In the genomic region with DNA sequence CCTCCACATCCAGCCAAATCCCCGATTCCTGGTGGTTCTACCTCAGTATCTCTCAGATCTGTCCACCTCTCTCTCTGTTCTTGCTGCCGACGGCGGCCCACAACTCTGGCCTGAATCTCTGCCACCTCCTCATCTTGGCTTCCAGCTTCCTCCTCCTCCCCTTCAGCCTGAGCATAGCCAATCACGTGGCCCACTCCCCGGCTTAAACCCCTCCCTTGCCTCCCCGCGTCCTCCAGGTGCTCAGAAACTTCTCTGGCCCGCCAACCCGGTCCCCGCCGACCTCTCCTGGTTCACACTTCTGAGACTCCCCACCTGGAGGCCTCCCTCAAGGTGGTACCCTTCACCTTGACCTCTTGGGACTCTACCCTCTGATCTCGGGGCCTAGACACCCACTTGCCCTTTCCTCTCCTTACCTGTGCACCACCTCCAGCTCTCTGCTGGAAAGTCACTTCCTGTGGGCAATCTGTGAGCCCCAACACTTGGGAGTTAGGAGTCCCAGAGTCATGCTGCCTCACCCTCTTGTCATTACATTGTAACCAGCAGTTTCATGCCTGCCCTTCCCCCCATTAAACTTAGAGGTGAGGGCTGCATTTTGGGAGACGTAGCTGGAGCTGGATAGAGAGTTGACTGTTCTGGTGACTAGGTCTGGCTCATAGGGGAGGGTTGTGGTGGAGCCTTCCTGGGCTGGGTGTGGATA, we compare ENCODE assay signal across 8 cellular contexts. TPM values are rescaled to one million over a fixed set of nuclear protein-coding genes. Genes with fewer than 3 reads are reported as not detected.
A peak's percentile ranks its signal among the peaks of the same experiment; 100 is the strongest.
DNase-seq lines count a peak whose midpoint lies in the region; FAIRE-seq and TF ChIP-seq lines count a peak whose summit lies in the region.

No MANE protein-coding gene starts in this region.

- intact Hi-C loops in posterior cingulate gyrus (cut with DNase I), result no loop called here

- H3K27me3 Mint-ChIP-seq in activated naive CD4-positive, alpha-beta T cell treated with anti-CD3 and anti-CD28 coated beads, Interleukin-2, amount 10 ng/mL, durations not matched to agents 7 days and 5 days, result no peaks in the 10 kb centered on the region

- DNase-seq in GM18507 (ENCODE audit: extremely low spot score, insufficient read length, low read depth) (peak; percentile 67), HT1080 (ENCODE audit: low read depth) (peak; percentile 91), SK-MEL-5 (ENCODE audit: low read depth, low spot score) (peak; percentile 81), cardiac muscle cell (ENCODE audit: low read depth in 1 of 2, low spot score in 1 of 2) (peak; percentile 80 to 83), posterior cingulate gyrus (peak in 7 of 10 donors; percentile 31 to 88 (median 37)), urothelium cell line (ENCODE audit: low spot score) (peak; percentile 82)
- DNase-seq in activated naive CD4-positive, alpha-beta T cell treated with anti-CD3 and anti-CD28 coated beads, Interleukin-2, amount 10 ng/mL, durations not matched to agents 7 days and 5 days, result peak; percentile 90

- FAIRE-seq in GM18507 (lab: Jason Lieb, UNC) (peak; percentile 90), urothelium cell line (lab: Jason Lieb, UNC) (no peak)

- no peaks in the 10 kb centered on the region for H3K36me3 ChIP-seq in cardiac muscle cell

- H3K36me3 Mint-ChIP-seq in activated naive CD4-positive, alpha-beta T cell treated with anti-CD3 and anti-CD28 coated beads, Interleukin-2, amount 10 ng/mL, durations not matched to agents 7 days and 5 days, result peaks cover 7% of the 10 kb centered on the region

- peak overlapping the region; percentile 91 for H3K4me3 Mint-ChIP-seq in activated naive CD4-positive, alpha-beta T cell treated with anti-CD3 and anti-CD28 coated beads, Interleukin-2, amount 10 ng/mL, durations not matched to agents 7 days and 5 days

- H3K27ac Mint-ChIP-seq in activated naive CD4-positive, alpha-beta T cell treated with anti-CD3 and anti-CD28 coated beads, Interleukin-2, amount 10 ng/mL, durations not matched to agents 7 days and 5 days, result peak overlapping the region; percentile 99

- TF ChIP-seq CTCF in 22Rv1 (IDR thresholded peaks at IDR 0.05) (no peak), cardiac muscle cell (IDR thresholded peaks at IDR 0.05; ENCODE audit: low read depth, low read length) (no peak)

- no peaks in the 10 kb centered on the region for H3K9me3 Mint-ChIP-seq in activated naive CD4-positive, alpha-beta T cell treated with anti-CD3 and anti-CD28 coated beads, Interleukin-2, amount 10 ng/mL, durations not matched to agents 7 days and 5 days

- no peaks in the 10 kb centered on the region for H3K9me3 ChIP-seq in cardiac muscle cell (ENCODE audit: low read depth)

- H3K4me3 ChIP-seq in cardiac muscle cell, result peak overlapping the region; percentile 41

- H3K4me1 ChIP-seq in cardiac muscle cell (ENCODE audit: low read depth), result peaks cover 19% of the 10 kb centered on the region

- H3K27me3 ChIP-seq in cardiac muscle cell, result no peaks in the 10 kb centered on the region

- H3K27ac ChIP-seq in 22Rv1 (peak overlapping the region; percentile 93), cardiac muscle cell (peak overlapping the region; percentile 79)

- H3K4me1 Mint-ChIP-seq in activated naive CD4-positive, alpha-beta T cell treated with anti-CD3 and anti-CD28 coated beads, Interleukin-2, amount 10 ng/mL, durations not matched to agents 7 days and 5 days, result peaks cover 59% of the 10 kb centered on the region

- CTCF ChIA-PET in activated naive CD4-positive, alpha-beta T cell treated with anti-CD3 and anti-CD28 coated beads, Interleukin-2, amount 10 ng/mL, durations not matched to agents 7 days and 5 days (lab: Charles Lee), result interaction anchor here (0.7 kb wide), 1 partner anchor 46 kb away, joined by 3 read pairs; no protein-coding TSS in a partner anchor

- in situ Hi-C loops in SK-MEL-5 (cut with HindIII; ENCODE audit: low pct_unique_long_range_greater_than_20kb, low sequenced_read_pairs), result no loop called here

RNA-seq across cellular contexts. Expression of a gene that starts 4.5 kb away (rescaled TPM):
- 595 and 720 TPM in 2 replicates for total RNA-seq in HT1080 (2014; rRNA removed; shearing (Covaris generic))
- 466 and 556 TPM in 2 replicates for polyA plus RNA-seq in HT1080 (2015; cell fraction: cytosol; rRNA removed)
- polyA plus RNA-seq in HT1080 (2015; cell fraction: nucleus; rRNA removed), result 312 and 321 TPM in 2 replicates
- 797 and 827 TPM in 2 replicates for total RNA-seq in SK-MEL-5 (2014; rRNA removed; shearing (Covaris generic))
- polyA plus RNA-seq in SK-MEL-5 (2015; cell fraction: cytosol; rRNA removed), result 241 and 316 TPM in 2 replicates
- polyA plus RNA-seq in SK-MEL-5 (2015; cell fraction: nucleus; rRNA removed), result 291 and 422 TPM in 2 replicates
- total RNA-seq in cardiac muscle cell, result 335 and 481 TPM in 2 replicates
- 227 and 262 TPM in 2 replicates for polyA plus RNA-seq in cardiac muscle cell

RNA-seq across cellular contexts. Expression of a gene that starts 17.8 kb away (rescaled TPM):
- total RNA-seq in HT1080 (2014; rRNA removed; shearing (Covaris generic)), result 4.8 TPM in 2 replicates
- polyA plus RNA-seq in HT1080 (2015; cell fraction: cytosol; rRNA removed), result 2.8 and 3.1 TPM in 2 replicates
- 5.2 and 6.6 TPM in 2 replicates for polyA plus RNA-seq in HT1080 (2015; cell fraction: nucleus; rRNA removed)
- 3.2 and 4.4 TPM in 2 replicates for total RNA-seq in SK-MEL-5 (2014; rRNA removed; shearing (Covaris generic))
- 6.3 and 8.1 TPM in 2 replicates for polyA plus RNA-seq in SK-MEL-5 (2015; cell fraction: cytosol; rRNA removed)
- polyA plus RNA-seq in SK-MEL-5 (2015; cell fraction: nucleus; rRNA removed), result 12.9 and 18.8 TPM in 2 replicates
- 13.8 and 17.9 TPM in 2 replicates for total RNA-seq in cardiac muscle cell
- polyA plus RNA-seq in cardiac muscle cell, result 13.4 and 13.5 TPM in 2 replicates

RNA-seq across cellular contexts. Expression of a gene that starts 27.8 kb away (rescaled TPM):
- 134 and 149 TPM in 2 replicates for total RNA-seq in HT1080 (2014; rRNA removed; shearing (Covaris generic))
- polyA plus RNA-seq in HT1080 (2015; cell fraction: cytosol; rRNA removed), result 73.3 and 86.6 TPM in 2 replicates
- polyA plus RNA-seq in HT1080 (2015; cell fraction: nucleus; rRNA removed), result 90.4 and 93.9 TPM in 2 replicates
- 49.5 and 52.1 TPM in 2 replicates for total RNA-seq in SK-MEL-5 (2014; rRNA removed; shearing (Covaris generic))
- 69.5 and 71.2 TPM in 2 replicates for polyA plus RNA-seq in SK-MEL-5 (2015; cell fraction: cytosol; rRNA removed)
- 174 and 178 TPM in 2 replicates for polyA plus RNA-seq in SK-MEL-5 (2015; cell fraction: nucleus; rRNA removed)
- 77.2 and 94.9 TPM in 2 replicates for total RNA-seq in cardiac muscle cell
- polyA plus RNA-seq in cardiac muscle cell, result 81.7 and 119 TPM in 2 replicates

RNA-seq across cellular contexts. Expression of a gene that starts 39.5 kb away (rescaled TPM):
- total RNA-seq in HT1080 (2014; rRNA removed; shearing (Covaris generic)), result 61.1 and 88.3 TPM in 2 replicates
- polyA plus RNA-seq in HT1080 (2015; cell fraction: cytosol; rRNA removed), result 79.4 and 86.4 TPM in 2 replicates
- 31.1 and 44.1 TPM in 2 replicates for polyA plus RNA-seq in HT1080 (2015; cell fraction: nucleus; rRNA removed)
- total RNA-seq in SK-MEL-5 (2014; rRNA removed; shearing (Covaris generic)), result 65.2 and 74.1 TPM in 2 replicates
- polyA plus RNA-seq in SK-MEL-5 (2015; cell fraction: cytosol; rRNA removed), result 198 and 206 TPM in 2 replicates
- polyA plus RNA-seq in SK-MEL-5 (2015; cell fraction: nucleus; rRNA removed), result 25.3 and 26.0 TPM in 2 replicates
- 58.7 and 87.1 TPM in 2 replicates for total RNA-seq in cardiac muscle cell
- 47.4 and 68.3 TPM in 2 replicates for polyA plus RNA-seq in cardiac muscle cell

Comparison
In these comparisons a context has a peak if more than half of its experiments do, and no peak if none do; other contexts are left out.
1. Peak in every context shown above with its lines: DNase-seq, H3K4me3 ChIP-seq and H3K27ac ChIP-seq.
2. DNase-seq: peak in every context shown above with its lines; median percentile 91 in HT1080; 90 in activated naive CD4-positive, alpha-beta T cell treated with anti-CD3 and anti-CD28 coated beads, Interleukin-2, amount 10 ng/mL, durations not matched to agents 7 days and 5 days; 82 in urothelium cell line; 82 in cardiac muscle cell; 81 in SK-MEL-5; 67 in GM18507; 37 in posterior cingulate gyrus.